Comparison of ENCODE assay signal across 17 cellular contexts in the genomic region with DNA sequence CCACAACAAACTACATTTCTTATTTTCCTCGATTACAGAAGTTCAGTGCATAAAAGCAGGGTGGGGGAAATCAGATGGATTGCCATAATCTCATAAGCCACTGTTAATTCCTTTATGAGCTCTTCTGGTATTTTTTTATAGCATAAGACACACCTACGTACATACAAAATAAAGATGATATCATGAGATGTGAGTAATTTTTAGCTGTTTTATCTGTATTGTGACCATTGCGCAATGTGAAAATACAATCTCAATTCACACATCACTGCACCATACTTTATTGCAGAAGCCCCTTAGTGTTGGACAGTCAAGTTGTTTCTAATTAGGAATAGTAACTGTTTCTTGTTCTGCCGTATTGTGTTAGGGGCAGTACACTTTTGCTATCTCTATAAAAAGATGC.
"Had no signal": no experiment of that assay in that cellular context is flagged by ENCODE, and none has a peak within 500 bp of the region (broad histone marks: within the 10 kb centered on the region; RNA-seq: fewer than 3 reads in every experiment).

No MANE protein-coding gene starts in this region.

- H3K36me3 ChIP-seq: esophagus muscularis mucosa, gastroesophageal sphincter, left ventricle myocardium inferior, lower lobe of right lung, pancreas, suprapubic skin, thyroid gland had no signal

- H3K27me3 ChIP-seq: esophagus muscularis mucosa, gastroesophageal sphincter, pancreas, suprapubic skin, thyroid gland had no signal

- H3K4me1 ChIP-seq: esophagus muscularis mucosa, gastroesophageal sphincter, left ventricle myocardium inferior, lower lobe of right lung, pancreas, suprapubic skin, thyroid gland had no signal

- H3K27ac ChIP-seq: epithelial cell of prostate, esophagus muscularis mucosa, gastroesophageal sphincter, left ventricle myocardium inferior, lower lobe of right lung, pancreas, suprapubic skin, thyroid gland had no signal

- H3K9me3 ChIP-seq: esophagus muscularis mucosa, lower lobe of right lung, pancreas, suprapubic skin, thyroid gland had no signal

- DNase-seq: effector memory CD4-positive, alpha-beta T cell; glutamatergic neuron; immature natural killer cell; left ventricle myocardium inferior; lower lobe of right lung; occipital lobe; pancreas; right cardiac atrium; stimulated activated CD4-positive, alpha-beta T cell treated with anti-CD3 and anti-CD28 coated beads, Interleukin-2, amount 100 ng/mL, for 48 hours; stimulated activated naive CD8-positive, alpha-beta T cell treated with anti-CD3 and anti-CD28 coated beads, Interleukin-15, Interleukin-2, amounts not matched to agents 100 U/mL and 50 U/mL, for 24 hours; thyroid gland had no signal

- H3K4me3 ChIP-seq: esophagus muscularis mucosa, gastroesophageal sphincter, left ventricle myocardium inferior, lower lobe of right lung, pancreas, smooth muscle cell, suprapubic skin, thyroid gland had no signal

- ATAC-seq: gastroesophageal sphincter; lower lobe of right lung; natural killer cell treated with Interleukin-12 subunit alpha and Interleukin-12 subunit beta and Interleukin-15 and Interleukin-18, amount 100 ng/mL, for 72 hours; pancreas; right cardiac atrium; stimulated activated naive CD8-positive, alpha-beta T cell treated with anti-CD3 and anti-CD28 coated beads, Interleukin-15, Interleukin-2, amounts not matched to agents 100 U/mL and 50 U/mL, for 24 hours had no signal
